In genomic region chr20:48769111-48769879, GRCh38 we compare ENCODE assay signal across 8 cellular contexts. TPM values are rescaled to one million over a fixed set of nuclear protein-coding genes. Genes with fewer than 3 reads are reported as not detected.
DNase-seq lines count a peak whose midpoint lies in the region; ATAC-seq and TF ChIP-seq lines count a peak whose summit lies in the region.

No MANE protein-coding gene starts in this region.

- H3K4me1 ChIP-seq in CD8-positive, alpha-beta memory T cell (ENCODE audit: insufficient read depth, low read length), result peaks cover 94% of the 10 kb centered on the region
- peaks cover 33% of the 10 kb centered on the region for H3K4me1 ChIP-seq in OCI-LY7 (ENCODE audit: insufficient read depth, low read length, poor library complexity, severe bottlenecking)

- CTCF ChIA-PET in CD8-positive, alpha-beta memory T cell (lab: Charles Lee), result no interaction called here
- CTCF ChIA-PET in OCI-LY7 (lab: Charles Lee; ENCODE audit: unreplicated experiment), result no interaction called here

- POLR2A ChIA-PET in CD8-positive, alpha-beta memory T cell (lab: Charles Lee), result no interaction called here
- POLR2A ChIA-PET in OCI-LY7 (lab: Charles Lee), result interaction anchor here (0.6 kb wide), 1 partner anchor 877 kb away, joined by 3 read pairs; no protein-coding TSS in a partner anchor

- TF ChIP-seq CTCF in OCI-LY7 (conservative IDR thresholded peaks at IDR 0.05; ENCODE audit: low read length), result no peak
- no peak for TF ChIP-seq CTCF in nephron progenitor cell (IDR thresholded peaks at IDR 0.05)

- H3K79me2 ChIP-seq in OCI-LY7 (ENCODE audit: insufficient read depth, low read depth, low read length), result no peaks in the 10 kb centered on the region

- peaks cover 7 to 35% (median 15%) of the 10 kb centered on the region in 3 donors for H3K36me3 Mint-ChIP-seq in CD8-positive, alpha-beta memory T cell
- H3K36me3 Mint-ChIP-seq in nephron progenitor cell (ENCODE audit: low read depth), result peaks cover 26% of the 10 kb centered on the region

- H2AFZ ChIP-seq in OCI-LY7 (ENCODE audit: low read length), result no peak overlapping the region

- no peaks in the 10 kb centered on the region for H3K27me3 ChIP-seq in CD8-positive, alpha-beta memory T cell (ENCODE audit: insufficient read depth, low read length, poor library complexity, severe bottlenecking)

- DNase-seq in CD8-positive, alpha-beta memory T cell, result peak; percentile 77 to 92 (median 87)
- DNase-seq in OCI-LY7 (ENCODE audit: low spot score) (no peak), activated gamma-delta T cell (lab: John Stamatoyannopoulos, UW) (peak; percentile 34), nephron progenitor cell (no peak), DMS153 (lab: John Stamatoyannopoulos, UW) (no peak), NAMALWA (ENCODE audit: low spot score) (no peak)

- H4K20me1 ChIP-seq in OCI-LY7 (ENCODE audit: insufficient read depth, low read length), result no peaks in the 10 kb centered on the region

- H3K9me3 Mint-ChIP-seq in CD8-positive, alpha-beta memory T cell, result no peaks in the 10 kb centered on the region
- peaks cover 30% of the 10 kb centered on the region for H3K9me3 Mint-ChIP-seq in nephron progenitor cell

- H3K9me3 ChIP-seq in CD8-positive, alpha-beta memory T cell (ENCODE audit: low read length), result no peaks in the 10 kb centered on the region
- no peaks in the 10 kb centered on the region for H3K9me3 ChIP-seq in OCI-LY7 (ENCODE audit: low read length)

- peak overlapping the region; percentile 39 for H3K4me2 ChIP-seq in OCI-LY7 (ENCODE audit: low read length)

- peak overlapping the region; percentile 6 to 80 (median 65) for H3K4me3 Mint-ChIP-seq in CD8-positive, alpha-beta memory T cell
- peak overlapping the region; percentile 10 for H3K4me3 Mint-ChIP-seq in nephron progenitor cell

- H3K4me3 ChIP-seq in CD8-positive, alpha-beta memory T cell (ENCODE audit: low read length), result peak overlapping the region; percentile 12
- no peak overlapping the region for H3K4me3 ChIP-seq in OCI-LY7 (ENCODE audit: low read depth, low read length, poor library complexity, severe bottlenecking)

- ATAC-seq in GM19324 (IDR thresholded peaks at IDR 0.05; ENCODE audit: low FRiP score, unreplicated experiment), result no peak
- ATAC-seq in HG02884 (IDR thresholded peaks at IDR 0.05; ENCODE audit: unreplicated experiment), result no peak

- intact Hi-C loops in OCI-LY7 (cut with micrococcal nuclease; ENCODE audit: unreplicated experiment), result no loop called here

- no TSS peak for BruUV-seq in OCI-LY7 (replicated peaks; lab: Mats Ljungman, UMichigan)

- no peaks in the 10 kb centered on the region for H3K9me2 ChIP-seq in OCI-LY7 (ENCODE audit: insufficient read depth, low read length)

- H3K4me1 Mint-ChIP-seq in CD8-positive, alpha-beta memory T cell, result peaks cover 95 to 96% (median 95%) of the 10 kb centered on the region in 3 donors
- H3K4me1 Mint-ChIP-seq in nephron progenitor cell, result peaks cover 45% of the 10 kb centered on the region

- no peaks in the 10 kb centered on the region for H3K27me3 Mint-ChIP-seq in CD8-positive, alpha-beta memory T cell
- peaks cover 7% of the 10 kb centered on the region for H3K27me3 Mint-ChIP-seq in nephron progenitor cell (ENCODE audit: low read depth, poor library complexity)

- H3K27ac Mint-ChIP-seq in CD8-positive, alpha-beta memory T cell, result peak overlapping the region; percentile 93 to 98 (median 96)
- H3K27ac Mint-ChIP-seq in nephron progenitor cell, result no peak overlapping the region

- no peaks in the 10 kb centered on the region for H3K36me3 ChIP-seq in CD8-positive, alpha-beta memory T cell (ENCODE audit: insufficient read depth, low read length)
- no peaks in the 10 kb centered on the region for H3K36me3 ChIP-seq in OCI-LY7 (ENCODE audit: insufficient read depth, low read length)

- H3K27ac ChIP-seq in CD8-positive, alpha-beta memory T cell (ENCODE audit: low read depth, low read length), result peak overlapping the region; percentile 66
- no peak overlapping the region for H3K27ac ChIP-seq in OCI-LY7 (ENCODE audit: low read depth, low read length, poor library complexity, severe bottlenecking)

RNA-seq across cellular contexts. Expression of gene PREX1, which starts 58.5 kb away (rescaled TPM):
- 10 to 100 TPM; 90.0 to 90.5 TPM for total RNA-seq in CD8-positive, alpha-beta memory T cell
- polyA plus RNA-seq in CD8-positive, alpha-beta memory T cell, result 89.5 TPM
- 20.2 and 25.3 TPM in 2 replicates for total RNA-seq in OCI-LY7 (2014; rRNA removed; shearing (Covaris generic))
- total RNA-seq in OCI-LY7 (2022), result 20.7 and 24.7 TPM in 2 replicates

Comparison
In these comparisons a context has a peak if more than half of its experiments do, and no peak if none do; other contexts are left out.
1. DNase-seq: peak in CD8-positive, alpha-beta memory T cell (5 of 5) and activated gamma-delta T cell (single experiment); none in OCI-LY7 (single experiment), nephron progenitor cell (single experiment), DMS153 (single experiment) and NAMALWA (single experiment).